In genomic region chr11:2090172-2091111, GRCh38 we compare ENCODE assay signal across 24 cellular contexts. TPM values are rescaled to one million over a fixed set of nuclear protein-coding genes. Genes with fewer than 3 reads are reported as not detected.
DNase-seq lines count a peak whose midpoint lies in the region; ATAC-seq, FAIRE-seq and TF ChIP-seq lines count a peak whose summit lies in the region.
"Had no signal": no experiment of that assay in that cellular context is flagged by ENCODE, and none has a peak within 500 bp of the region (broad histone marks: within the 10 kb centered on the region; RNA-seq: fewer than 3 reads in every experiment).

No MANE protein-coding gene starts in this region.

- ATAC-seq in IMR-90 (ENCODE audit: low read depth) (no peak), HG02884 (IDR thresholded peaks at IDR 0.05; ENCODE audit: unreplicated experiment) (no peak)
- ATAC-seq: pancreas had no signal

- H4K91ac ChIP-seq in IMR-90 (ENCODE audit: insufficient read depth, low read depth, low read length) (no peak overlapping the region), mesenchymal stem cell (ENCODE audit: low read length) (no peak overlapping the region)

- no peak overlapping the region for H3K56ac ChIP-seq in IMR-90 (ENCODE audit: extremely low read depth, insufficient read depth, low read length)

- TF ChIP-seq POLR2A in IMR-90 (IDR thresholded peaks at IDR 0.05; ENCODE audit: low read depth, low read length) (no peak), stomach (IDR thresholded peaks at IDR 0.05) (no peak)

- no peak overlapping the region for H2BK12ac ChIP-seq in mesenchymal stem cell (ENCODE audit: low read length in 2 of 2)

- no peak overlapping the region for H2BK5ac ChIP-seq in IMR-90 (ENCODE audit: low read depth, low read length, poor library complexity, severe bottlenecking)
- no peak overlapping the region for H2BK5ac ChIP-seq in mesenchymal stem cell (ENCODE audit: low read depth, low read length, poor library complexity, severe bottlenecking)

- H4K8ac ChIP-seq in IMR-90 (ENCODE audit: low read depth in 2 of 2, low read length in 2 of 2) = no peak overlapping the region
- H4K8ac ChIP-seq in mesenchymal stem cell (ENCODE audit: low read length) = no peak overlapping the region

- H3K4me3 ChIP-seq in IMR-90 (ENCODE audit: insufficient read depth, low read depth, low read length) = no peak overlapping the region
- no peak overlapping the region for H3K4me3 ChIP-seq in mesenchymal stem cell (ENCODE audit: insufficient read depth in 1 of 2, low read depth in 1 of 2, low read length in 2 of 2)
- no peak overlapping the region for H3K4me3 ChIP-seq in stomach
- H3K4me3 ChIP-seq in small intestine (ENCODE audit: low read depth in 1 of 2, low read length in 2 of 2) = no peak overlapping the region
- H3K4me3 ChIP-seq: esophagus squamous epithelium, mucosa of descending colon, pancreas, transverse colon had no signal

- H2BK120ac ChIP-seq in IMR-90 (ENCODE audit: low read depth, low read length) = no peak overlapping the region
- H2BK120ac ChIP-seq in mesenchymal stem cell (ENCODE audit: low read depth, low read length) = no peak overlapping the region

- H3K79me1 ChIP-seq in IMR-90 (ENCODE audit: low read depth in 1 of 2, low read length in 2 of 2) (peaks cover 0 to 10% of the 10 kb centered on the region in 2 experiments; a peak in 2 of 4 replicates), mesenchymal stem cell (replicated peaks; ENCODE audit: low read length, poor library complexity, severe bottlenecking) (peaks cover 8% of the 10 kb centered on the region)

- H2AK5ac ChIP-seq in IMR-90 (ENCODE audit: low read depth, low read length) (peak overlapping the region; percentile 50; the same call in 1 of the 2 replicates), mesenchymal stem cell (ENCODE audit: low read length, severe bottlenecking) (peak overlapping the region; percentile 62)

- H2AK9ac ChIP-seq in IMR-90 (replicated peaks; ENCODE audit: low read depth, low read length, poor library complexity) = no peak overlapping the region

- peaks cover 11% of the 10 kb centered on the region for H3K9me3 ChIP-seq in IMR-90 (ENCODE audit: control insufficient read depth, insufficient read depth, low read length)
- no peaks in the 10 kb centered on the region for H3K9me3 ChIP-seq in mesenchymal stem cell (ENCODE audit: control insufficient read depth, low read length)
- no peaks in the 10 kb centered on the region for H3K9me3 ChIP-seq in stomach
- H3K9me3 ChIP-seq in small intestine (ENCODE audit: control insufficient read depth, low read depth) = no peaks in the 10 kb centered on the region
- H3K9me3 ChIP-seq: esophagus squamous epithelium, mucosa of descending colon, pancreas, transverse colon had no signal

- H3K14ac ChIP-seq in IMR-90 (replicated peaks; ENCODE audit: low read depth, low read length) (no peak overlapping the region), mesenchymal stem cell (ENCODE audit: low read length in 2 of 2) (no peak overlapping the region)

- peaks cover 4% of the 10 kb centered on the region for H3K4me1 ChIP-seq in IMR-90 (ENCODE audit: control insufficient read depth, insufficient read depth, low read length)
- H3K4me1 ChIP-seq in mesenchymal stem cell (ENCODE audit: control insufficient read depth, insufficient read depth, low read depth, low read length) = peaks cover 47% of the 10 kb centered on the region
- peaks cover 14 to 31% (median 24%) of the 10 kb centered on the region in 4 donors for H3K4me1 ChIP-seq in stomach
- H3K4me1 ChIP-seq in small intestine (ENCODE audit: control insufficient read depth in 2 of 2, insufficient read depth in 1 of 2, low read depth in 1 of 2, low read length in 1 of 2) = no peaks in the 10 kb centered on the region
- H3K4me1 ChIP-seq: foreskin keratinocyte had no signal

- H3K9me1 ChIP-seq in IMR-90 (ENCODE audit: insufficient read depth, low read length) = peaks cover 6% of the 10 kb centered on the region

- no peaks in the 10 kb centered on the region for H3K27me3 ChIP-seq in IMR-90 (ENCODE audit: control insufficient read depth, insufficient read depth, low read length)
- peaks cover 0 to 18% of the 10 kb centered on the region in 2 experiments for H3K27me3 ChIP-seq in mesenchymal stem cell (ENCODE audit: control insufficient read depth in 1 of 2, insufficient read depth in 1 of 2, low read length in 2 of 2)
- H3K27me3 ChIP-seq in stomach = peaks cover 0 to 24% (median 0%) of the 10 kb centered on the region in 3 donors
- peaks cover 0 to 1% of the 10 kb centered on the region in 2 donors for H3K27me3 ChIP-seq in small intestine (ENCODE audit: control insufficient read depth in 2 of 2, insufficient read depth in 2 of 2, low read length in 2 of 2)
- H3K27me3 ChIP-seq: pancreas had no signal

- TF ChIP-seq RAD21 in IMR-90 (IDR thresholded peaks at IDR 0.05; ENCODE audit: low read length) = no peak

- no peak for TF ChIP-seq CTCF in IMR-90 (conservative IDR thresholded peaks at IDR 0.05; ENCODE audit: low read depth, low read length)
- TF ChIP-seq CTCF in stomach (IDR thresholded peaks at IDR 0.05) = no peak

- H2BK15ac ChIP-seq in IMR-90 (ENCODE audit: low read depth, low read length) = no peak overlapping the region
- H2BK15ac ChIP-seq in mesenchymal stem cell (ENCODE audit: low read depth, poor library complexity, severe bottlenecking) = no peak overlapping the region

- no peaks in the 10 kb centered on the region for H4K20me1 ChIP-seq in IMR-90 (ENCODE audit: insufficient read depth, low read length)

- H3K4ac ChIP-seq in IMR-90 (ENCODE audit: low read depth, low read length) (no peak overlapping the region), mesenchymal stem cell (ENCODE audit: low read depth in 1 of 2, low read length in 2 of 2) (no peak overlapping the region)

- POLR2A ChIA-PET in IMR-90 (lab: Charles Lee; ENCODE audit: unreplicated experiment) = no interaction called here

- no peak for FAIRE-seq in small intestine (lab: Jason Lieb, UNC)
- FAIRE-seq: pancreas had no signal

- H2AFZ ChIP-seq in IMR-90 (replicated peaks; ENCODE audit: low read length, poor library complexity) = peak overlapping the region; percentile 67
- H2AFZ ChIP-seq in mesenchymal stem cell (ENCODE audit: low read depth, low read length) = no peak overlapping the region

- in situ Hi-C loops in IMR-90 (cut with MboI; ENCODE audit: low sequenced_read_pairs) = no loop called here

- H3K4me2 ChIP-seq in IMR-90 (ENCODE audit: low read depth, low read length) = no peak overlapping the region
- no peak overlapping the region for H3K4me2 ChIP-seq in mesenchymal stem cell (ENCODE audit: low read length, poor library complexity, severe bottlenecking)

- H2BK20ac ChIP-seq in IMR-90 (ENCODE audit: low read depth, low read length) = no peak overlapping the region

- no peak overlapping the region for H3K23ac ChIP-seq in IMR-90 (ENCODE audit: low read depth, low read length)
- H3K23ac ChIP-seq in mesenchymal stem cell (ENCODE audit: low read length in 2 of 2) = no peak overlapping the region

- intact Hi-C loops in IMR-90 (cut with micrococcal nuclease) (no loop called here), stomach (cut with DNase I; ENCODE audit: low total_unique reads) (no loop called here)

- H3K36me3 ChIP-seq in IMR-90 (ENCODE audit: control insufficient read depth, insufficient read depth, low read length) = no peaks in the 10 kb centered on the region
- H3K36me3 ChIP-seq in mesenchymal stem cell (ENCODE audit: control insufficient read depth in 1 of 2, insufficient read depth in 2 of 2, low read depth in 1 of 2, low read length in 2 of 2) = peaks cover 0 to 5% of the 10 kb centered on the region in 2 experiments
- no peaks in the 10 kb centered on the region for H3K36me3 ChIP-seq in stomach
- no peaks in the 10 kb centered on the region for H3K36me3 ChIP-seq in small intestine (ENCODE audit: control insufficient read depth in 2 of 2, insufficient read depth in 2 of 2, low read length in 2 of 2)
- H3K36me3 ChIP-seq: esophagus squamous epithelium, pancreas, transverse colon had no signal

- peak; percentile 12 for DNase-seq in activated T-cell treated with anti-CD3 and anti-CD28 coated beads, Interleukin-2, amount 50 U/mL, for 1 hour
- DNase-seq in activated T-cell treated with anti-CD3 and anti-CD28 coated beads for 4 hours = no peak
- DNase-seq in IMR-90 = no peak
- DNase-seq in mesenchymal stem cell = no peak
- DNase-seq in stomach = peak; percentile 24
- DNase-seq in small intestine = no peak
- DNase-seq in GM03348 (ENCODE audit: low spot score) = no peak
- DNase-seq: activated naive CD4-positive, alpha-beta T cell; DMS79; esophagus squamous epithelium; GDM1; NCI-H1436 treated with DMSO at 0.1 percent for 48 hours; NCI-H2081 treated with DMSO at 0.1 percent for 48 hours; retina; SHP77 treated with DMSO at 0.1 percent for 48 hours; transverse colon had no signal

- H3K9ac ChIP-seq in IMR-90 (ENCODE audit: low read depth, low read length) = no peak overlapping the region
- no peak overlapping the region for H3K9ac ChIP-seq in mesenchymal stem cell (ENCODE audit: low read length)

- CTCF ChIA-PET in IMR-90 (lab: Yijun Ruan, JAX) = no interaction called here

- no peak overlapping the region for H4K5ac ChIP-seq in IMR-90 (ENCODE audit: low read depth, low read length)

- no peak overlapping the region for H3K27ac ChIP-seq in IMR-90 (ENCODE audit: insufficient read depth, low read length)
- H3K27ac ChIP-seq in mesenchymal stem cell (ENCODE audit: low read length, poor library complexity, severe bottlenecking) = no peak overlapping the region
- H3K27ac ChIP-seq in stomach = no peak overlapping the region
- H3K27ac ChIP-seq in small intestine (ENCODE audit: low read depth in 1 of 2, low read length in 1 of 2) = no peak overlapping the region
- H3K27ac ChIP-seq: esophagus squamous epithelium, foreskin keratinocyte, pancreas, transverse colon had no signal

- H3K18ac ChIP-seq in IMR-90 (ENCODE audit: low read depth, low read length) = no peak overlapping the region
- no peak overlapping the region for H3K18ac ChIP-seq in mesenchymal stem cell (ENCODE audit: low read depth in 1 of 2, low read length in 2 of 2)

- 95% methylated on average over 14 of the region's 20 CpGs; no CpG with 5 or more reads in 1 of the 2 experiments for whole genome bisulfite sequencing in IMR-90 (ENCODE audit: extremely low coverage in 2 of 2, insufficient read length in 1 of 2), 2 experiments
- WGBS in mesenchymal stem cell = 90% methylated on average over 19 of the region's 20 CpGs
- 86 to 95% (median 91%) methylated on average over 18 to 20 of the region's 20 CpGs for WGBS in stomach, 5 donors
- 79 to 88% (median 81%) methylated on average over 20 of the region's 20 CpGs for WGBS in small intestine, 3 donors

- TF ChIP-seq EP300 in stomach (IDR thresholded peaks at IDR 0.05) = no peak

- dilution Hi-C loops in IMR-90 (cut with HindIII; ENCODE audit: low sequenced_read_pairs, unreplicated experiment) = no loop called here

- no TSS peak for BruUV-seq in IMR-90 (replicated peaks; lab: Mats Ljungman, UMichigan)

RNA-seq across cellular contexts. Expression of gene IGF2, which starts 48.7 kb away (rescaled TPM):
- total RNA-seq in IMR-90 (2012; rRNA removed) = 2.3 and 5.0 TPM in 2 replicates
- 17.5 and 21.8 TPM in 2 replicates for polyA plus RNA-seq in IMR-90 (2012; rRNA removed)
- polyA plus RNA-seq in IMR-90 (2012; cell fraction: cytosol; rRNA removed) = 20.6 and 23.2 TPM in 2 replicates
- 4.8 and 6.4 TPM in 2 replicates for polyA plus RNA-seq in IMR-90 (2012; cell fraction: nucleus; rRNA removed; ENCODE audit: low replicate concordance)
- polyA plus RNA-seq in mesenchymal stem cell (2013, experiment 1 of 2) = 374 TPM
- polyA plus RNA-seq in mesenchymal stem cell (2013, experiment 2 of 2) = 355 TPM
- 100 to 1,000 TPM in 1 of 5 donors, 10 to 100 TPM in 3, 1 to 10 TPM in 1; 5.2 to 164 (median 29.2) TPM for total RNA-seq in stomach
- 1 to 10 TPM; 3.8 to 9.6 (median 5.2) TPM for polyA plus RNA-seq in stomach
- 10 to 100 TPM in 1 of 3 donors, under 1 TPM in 2; 0.45 to 20.4 (median 0.81) TPM for polyA plus RNA-seq in small intestine
- total RNA-seq: T-helper 2 cell treated with Interferon-gamma antibody and Interleukin-4, amounts not matched to agents 100 ng/mL and 5 ng/mL, for 36 hours had no signal
- polyA plus RNA-seq: CD14-positive monocyte, IgD-negative memory B cell, neural cell had no signal

Comparison
In these comparisons a context has a peak if more than half of its experiments do, and no peak if none do; other contexts are left out.
1. DNase-seq: peak in activated T-cell treated with anti-CD3 and anti-CD28 coated beads, Interleukin-2, amount 50 U/mL, for 1 hour (single experiment) and stomach (single experiment); none in activated T-cell treated with anti-CD3 and anti-CD28 coated beads for 4 hours (single experiment), IMR-90 (single experiment), mesenchymal stem cell (single experiment), small intestine (single experiment) and GM03348 (single experiment).